ENCODE assay signal across 14 cellular contexts in the genomic region with DNA sequence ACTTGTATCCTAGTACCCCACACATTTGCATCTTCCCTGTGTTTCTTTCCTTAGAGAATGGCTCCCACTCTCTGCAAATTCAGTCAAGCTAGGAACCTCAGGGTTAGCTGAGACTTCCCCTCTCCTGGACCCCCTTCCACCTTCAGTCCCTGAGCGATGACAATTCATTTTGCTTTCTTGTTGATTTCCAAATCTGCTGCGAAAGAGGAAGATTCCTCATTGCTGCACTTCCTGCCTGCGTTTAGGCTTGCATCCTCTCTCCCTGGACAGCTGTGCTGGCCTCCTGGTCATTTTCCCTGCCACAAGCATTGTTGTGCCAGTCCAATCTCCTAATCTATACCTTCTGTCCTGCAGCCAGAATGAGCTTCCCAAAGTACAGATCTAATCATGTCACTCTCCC. TPM values are rescaled to one million over a fixed set of nuclear protein-coding genes. Genes with fewer than 3 reads are reported as not detected.
"Had no signal": no experiment of that assay in that cellular context is flagged by ENCODE, and none has a peak within 500 bp of the region (broad histone marks: within the 10 kb centered on the region; RNA-seq: fewer than 3 reads in every experiment).

No MANE protein-coding gene starts in this region.

- H3K27me3 ChIP-seq: right atrium auricular region, thyroid gland had no signal

- H3K36me3 ChIP-seq: right atrium auricular region, thyroid gland had no signal

- ATAC-seq: activated CD8-positive, alpha-beta T cell treated with anti-CD3 and anti-CD28 coated beads, Interleukin-2, amount 10 ng/mL, durations not matched to agents 7 days and 5 days; activated naive CD8-positive, alpha-beta T cell treated with anti-CD3 and anti-CD28 coated beads, Interleukin-2, amount 50 U/mL, for 24 hours; foreskin keratinocyte had no signal

- H3K4me2 ChIP-seq: hepatocyte had no signal

- H3K4me1 ChIP-seq: foreskin keratinocyte, right atrium auricular region, thyroid gland had no signal

- H3K4me3 ChIP-seq: hepatocyte, right atrium auricular region, thyroid gland had no signal

- H3K27ac ChIP-seq: foreskin keratinocyte, hepatocyte, right atrium auricular region, thyroid gland had no signal

- H2AFZ ChIP-seq: hepatocyte had no signal

- H3K9me3 ChIP-seq: right atrium auricular region, thyroid gland had no signal

- DNase-seq: activated CD4-positive, alpha-beta T cell treated with anti-CD3 and anti-CD28 coated beads, Interleukin-2, amount 10 ng/mL, durations not matched to agents 24 days and 14 days; activated CD8-positive, alpha-beta T cell treated with anti-CD3 and anti-CD28 coated beads, Interleukin-2, amount 10 ng/mL, durations not matched to agents 7 days and 5 days; activated naive CD4-positive, alpha-beta T cell treated with anti-CD3 and anti-CD28 coated beads, Interleukin-2, amount 10 ng/mL, durations not matched to agents 7 days and 5 days; activated naive CD8-positive, alpha-beta T cell treated with anti-CD3 and anti-CD28 coated beads, Interleukin-2, amount 50 U/mL, for 24 hours; activated T-cell treated with anti-CD3 and anti-CD28 coated beads, Interleukin-2, amount 50 U/mL, for 24 hours; anterior cingulate cortex; caudate nucleus; foreskin keratinocyte; stimulated activated CD4-positive, alpha-beta T cell treated with anti-CD3 and anti-CD28 coated beads, Interleukin-2, amount 100 ng/mL, for 24 hours; stimulated activated naive CD4-positive, alpha-beta T cell treated with Interleukin-2 at 50 U/mL for 16 hours; thyroid gland had no signal

- H3K79me2 ChIP-seq: hepatocyte had no signal

RNA-seq across cellular contexts. Expression of gene DGKG, which starts 12.3 kb away (rescaled TPM):
- total RNA-seq: hepatocyte, neural crest cell had no signal
- polyA plus RNA-seq: foreskin keratinocyte, hepatocyte had no signal
